15 cellular contexts compared by ENCODE assay signal in the genomic region with DNA sequence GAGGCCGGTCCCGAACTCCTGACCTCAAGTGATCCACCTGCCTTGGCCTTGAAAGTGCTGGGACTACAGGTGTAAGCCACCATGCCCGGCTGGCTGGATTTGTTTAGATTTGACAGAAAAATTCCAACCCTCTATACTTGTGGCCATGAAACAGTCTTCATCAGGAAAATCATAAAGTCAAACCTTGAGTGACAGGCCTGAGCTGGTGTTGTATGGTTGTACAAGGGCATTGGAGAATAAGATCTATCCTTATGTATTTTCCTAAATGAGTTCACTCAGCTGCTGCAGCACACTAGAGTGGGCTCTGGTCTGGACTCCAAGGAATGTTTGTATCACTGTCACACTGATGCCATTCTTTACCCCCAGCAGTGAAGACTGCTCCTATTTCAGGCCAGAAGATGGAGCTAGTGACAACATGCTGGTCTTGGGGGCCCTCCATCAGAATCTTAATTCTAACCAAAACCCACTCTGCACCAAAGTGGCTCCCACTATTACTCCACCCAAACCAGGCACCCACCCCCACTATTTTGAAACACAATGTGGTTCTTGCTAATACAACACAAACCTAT. TPM values are rescaled to one million over a fixed set of nuclear protein-coding genes. Genes with fewer than 3 reads are reported as not detected.
DNase-seq lines count a peak whose midpoint lies in the region; ATAC-seq and TF ChIP-seq lines count a peak whose summit lies in the region.
"Had no signal": no experiment of that assay in that cellular context is flagged by ENCODE, and none has a peak within 500 bp of the region (broad histone marks: within the 10 kb centered on the region; RNA-seq: fewer than 3 reads in every experiment).

No MANE protein-coding gene starts in this region.

- H3K9me3 Mint-ChIP-seq in CD4-positive, alpha-beta memory T cell = peaks cover 0 to 1% (median 0%) of the 10 kb centered on the region in 8 donors
- no peaks in the 10 kb centered on the region for H3K9me3 Mint-ChIP-seq in type B pancreatic cell
- H3K9me3 Mint-ChIP-seq: activated naive CD4-positive, alpha-beta T cell treated with anti-CD3 and anti-CD28 coated beads for 36 hours; natural killer cell had no signal

- POLR2A ChIA-PET in CD4-positive, alpha-beta memory T cell (lab: Charles Lee; ENCODE audit: partially characterized antibody) = no interaction called here

- H3K36me3 Mint-ChIP-seq in CD4-positive, alpha-beta memory T cell = peaks cover 18 to 55% of the 10 kb centered on the region in 2 donors
- no peaks in the 10 kb centered on the region for H3K36me3 Mint-ChIP-seq in type B pancreatic cell
- H3K36me3 Mint-ChIP-seq: natural killer cell had no signal

- no peaks in the 10 kb centered on the region for H4K20me1 ChIP-seq in hepatocyte (ENCODE audit: insufficient read depth, poor library complexity, severe bottlenecking)

- CTCF ChIA-PET in CD4-positive, alpha-beta memory T cell (lab: Charles Lee; ENCODE audit: partially characterized antibody) = interaction anchor here (0.6 to 13.0 kb wide), 5 partner anchors 11 to 188 kb away, joined by 3 to 174 read pairs (median 4); no protein-coding TSS in a partner anchor

- no peaks in the 10 kb centered on the region for H3K27me3 Mint-ChIP-seq in CD4-positive, alpha-beta memory T cell
- peaks cover 14% of the 10 kb centered on the region for H3K27me3 Mint-ChIP-seq in type B pancreatic cell

- no peaks in the 10 kb centered on the region for H3K9me2 ChIP-seq in hepatocyte (replicated peaks; ENCODE audit: insufficient read depth)

- no peak overlapping the region for H3K27ac ChIP-seq in CD4-positive, alpha-beta memory T cell (ENCODE audit: low read depth, low read length)
- H3K27ac ChIP-seq in hepatocyte = no peak overlapping the region
- no peak overlapping the region for H3K27ac ChIP-seq in upper lobe of right lung

- H3K4me1 ChIP-seq in CD4-positive, alpha-beta memory T cell (ENCODE audit: insufficient read depth, low read length) = no peaks in the 10 kb centered on the region
- H3K4me1 ChIP-seq in hepatocyte (ENCODE audit: insufficient read depth) (no peaks in the 10 kb centered on the region), upper lobe of right lung (no peaks in the 10 kb centered on the region)

- 94% methylated on average over 3 of the region's 3 CpGs for WGBS in hepatocyte (ENCODE audit: low lambda C conversion rate, missing lambda C conversion rate)

- no peak overlapping the region for H3K4me2 ChIP-seq in hepatocyte

- no peak overlapping the region for H3K4me3 ChIP-seq in CD4-positive, alpha-beta memory T cell (ENCODE audit: low read length in 2 of 2)
- H3K4me3 ChIP-seq in hepatocyte (no peak overlapping the region), upper lobe of right lung (no peak overlapping the region)

- peaks cover 2 to 6% (median 5%) of the 10 kb centered on the region in 4 donors for H3K4me1 Mint-ChIP-seq in CD4-positive, alpha-beta memory T cell
- no peaks in the 10 kb centered on the region for H3K4me1 Mint-ChIP-seq in type B pancreatic cell (ENCODE audit: unreplicated experiment)

- no peaks in the 10 kb centered on the region for H3K79me2 ChIP-seq in hepatocyte

- no peak overlapping the region for H2AFZ ChIP-seq in hepatocyte

- ATAC-seq in upper lobe of right lung = no peak
- ATAC-seq: natural killer cell had no signal

- peak overlapping the region in 4 of 7 donors; percentile 18 to 65 (median 41) for H3K27ac Mint-ChIP-seq in CD4-positive, alpha-beta memory T cell
- H3K27ac Mint-ChIP-seq in type B pancreatic cell = no peak overlapping the region
- H3K27ac Mint-ChIP-seq: activated naive CD4-positive, alpha-beta T cell treated with anti-CD3 and anti-CD28 coated beads for 36 hours had no signal

- intact Hi-C loops in CD4-positive, alpha-beta memory T cell (cut with micrococcal nuclease) = no loop called here
- intact Hi-C loops in upper lobe of right lung (cut with DNase I) = loop anchor here (10.0 kb wide), 1 partner anchor 50 kb away; no protein-coding TSS in a partner anchor

- TF ChIP-seq CTCF in GM20000 (IDR thresholded peaks at IDR 0.05; ENCODE audit: extremely low read depth, missing control alignments) = peak; percentile 37
- TF ChIP-seq CTCF in hepatocyte (IDR thresholded peaks at IDR 0.05; ENCODE audit: poor library complexity) = peak; percentile 15
- TF ChIP-seq CTCF in type B pancreatic cell (conservative IDR thresholded peaks at IDR 0.05) = no peak
- no peak for TF ChIP-seq CTCF in upper lobe of right lung (IDR thresholded peaks at IDR 0.05)

- no peaks in the 10 kb centered on the region for H3K27me3 ChIP-seq in CD4-positive, alpha-beta memory T cell (ENCODE audit: insufficient read depth, low read length)
- H3K27me3 ChIP-seq in hepatocyte (no peaks in the 10 kb centered on the region), upper lobe of right lung (no peaks in the 10 kb centered on the region)

- DNase-seq in CD4-positive, alpha-beta memory T cell = no peak
- DNase-seq in GM20000 (ENCODE audit: low spot score) (peak; percentile 27), SK-MEL-5 (ENCODE audit: low read depth, low spot score) (peak; percentile 40), hepatocyte (ENCODE audit: low spot score) (no peak), type B pancreatic cell (ENCODE audit: extremely low spot score, unreplicated experiment) (no peak), upper lobe of right lung (no peak), NCI-H524 treated with DMSO at 0.1 percent for 48 hours (lab: John Stamatoyannopoulos, UW) (no peak), CD1c-positive myeloid dendritic cell (ENCODE audit: extremely low spot score) (no peak)
- DNase-seq: activated CD4-positive, alpha-beta T cell treated with anti-CD3 and anti-CD28 coated beads for 48 hours; activated naive CD4-positive, alpha-beta T cell treated with anti-CD3 and anti-CD28 coated beads for 36 hours; DMS79; effector CD8-positive, alpha-beta T cell; natural killer cell; NCI-H1930; SHP77 had no signal

- H3K36me3 ChIP-seq in CD4-positive, alpha-beta memory T cell (ENCODE audit: insufficient read depth, low read length) = peaks cover 9% of the 10 kb centered on the region
- H3K36me3 ChIP-seq in hepatocyte (replicated peaks; ENCODE audit: insufficient read depth, low read depth) (no peaks in the 10 kb centered on the region), upper lobe of right lung (no peaks in the 10 kb centered on the region)

- in situ Hi-C loops in SK-MEL-5 (cut with HindIII; ENCODE audit: low pct_unique_long_range_greater_than_20kb, low sequenced_read_pairs) = no loop called here

- H3K9me3 ChIP-seq in CD4-positive, alpha-beta memory T cell (ENCODE audit: control insufficient read depth in 1 of 2, low read length in 2 of 2) = no peaks in the 10 kb centered on the region
- H3K9me3 ChIP-seq in hepatocyte (ENCODE audit: low read depth) (no peaks in the 10 kb centered on the region), upper lobe of right lung (no peaks in the 10 kb centered on the region)

- H3K4me3 Mint-ChIP-seq in CD4-positive, alpha-beta memory T cell = peak overlapping the region in 1 of 8 donors; percentile 12
- no peak overlapping the region for H3K4me3 Mint-ChIP-seq in type B pancreatic cell
- H3K4me3 Mint-ChIP-seq: activated naive CD4-positive, alpha-beta T cell treated with anti-CD3 and anti-CD28 coated beads for 36 hours; natural killer cell had no signal

RNA-seq across cellular contexts. Expression of a gene that starts 27.4 kb away (rescaled TPM):
- total RNA-seq in CD4-positive, alpha-beta memory T cell = 10 to 100 TPM; 20.8 to 22.0 TPM
- 10 to 100 TPM; 17.9 to 18.1 TPM for polyA plus RNA-seq in CD4-positive, alpha-beta memory T cell
- 11.0 and 13.0 TPM in 2 replicates for total RNA-seq in SK-MEL-5 (2014; rRNA removed; shearing (Covaris generic))
- polyA plus RNA-seq in SK-MEL-5 (2015; cell fraction: cytosol; rRNA removed) = 16.9 and 21.1 TPM in 2 replicates
- 25.1 and 30.3 TPM in 2 replicates for polyA plus RNA-seq in SK-MEL-5 (2015; cell fraction: nucleus; rRNA removed)
- total RNA-seq in hepatocyte = 11.3 and 12.4 TPM in 2 replicates
- 9.2 and 13.2 TPM in 2 replicates for polyA plus RNA-seq in hepatocyte
- 16.2 and 19.1 TPM in 2 replicates for total RNA-seq in type B pancreatic cell (ENCODE audit: low replicate concordance)
- 20.8 TPM for total RNA-seq in upper lobe of right lung

RNA-seq across cellular contexts. Expression of a gene that starts 33.7 kb away (rescaled TPM):
- 10 to 100 TPM; 33.9 to 37.1 TPM for total RNA-seq in CD4-positive, alpha-beta memory T cell
- polyA plus RNA-seq in CD4-positive, alpha-beta memory T cell = 10 to 100 TPM; 10.1 to 19.8 TPM
- total RNA-seq in SK-MEL-5 (2014; rRNA removed; shearing (Covaris generic)) = 43.9 and 47.2 TPM in 2 replicates
- 46.9 and 61.0 TPM in 2 replicates for polyA plus RNA-seq in SK-MEL-5 (2015; cell fraction: cytosol; rRNA removed)
- 21.4 and 24.2 TPM in 2 replicates for polyA plus RNA-seq in SK-MEL-5 (2015; cell fraction: nucleus; rRNA removed)
- total RNA-seq in hepatocyte (49.0 and 57.0 TPM in 2 replicates), type B pancreatic cell (ENCODE audit: low replicate concordance) (72.8 and 154 TPM in 2 replicates), upper lobe of right lung (34.0 TPM)
- 20.7 and 23.5 TPM in 2 replicates for polyA plus RNA-seq in hepatocyte

Comparison
In these comparisons a context has a peak if more than half of its experiments do, and no peak if none do; other contexts are left out.
1. DNase-seq: peak in GM20000 (single experiment) and SK-MEL-5 (single experiment); none in CD4-positive, alpha-beta memory T cell (0 of 5), hepatocyte (single experiment), type B pancreatic cell (single experiment), upper lobe of right lung (single experiment), NCI-H524 treated with DMSO at 0.1 percent for 48 hours (single experiment) and CD1c-positive myeloid dendritic cell (single experiment).
2. CTCF ChIP-seq: peak in GM20000 (single experiment) and hepatocyte (single experiment); none in type B pancreatic cell (single experiment) and upper lobe of right lung (single experiment).